Comparison of ENCODE assay signal across 34 cellular contexts in the genomic region with DNA sequence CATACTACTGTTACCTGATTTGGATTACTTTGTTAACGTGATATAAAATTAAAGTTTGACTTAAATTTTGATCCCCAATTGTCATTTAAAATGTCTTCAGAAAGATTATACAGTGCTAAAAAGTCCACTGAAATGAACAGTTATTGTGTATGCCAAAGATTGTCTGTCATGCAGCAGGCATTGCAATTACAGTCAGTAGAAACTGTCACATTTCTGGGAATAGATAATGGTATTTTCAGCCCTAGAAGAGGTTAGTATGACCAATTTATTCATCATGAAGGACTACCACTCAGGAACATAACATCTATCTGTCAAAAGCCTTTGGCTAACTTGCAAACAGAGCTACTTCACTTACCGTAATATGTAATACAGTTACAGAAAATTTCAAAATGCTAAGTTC.
"Had no signal": no experiment of that assay in that cellular context is flagged by ENCODE, and none has a peak within 500 bp of the region (broad histone marks: within the 10 kb centered on the region; RNA-seq: fewer than 3 reads in every experiment).

No MANE protein-coding gene starts in this region.

- DNase-seq: Karpas-422, Kasumi-1, MG63, MM.1S, MV-4-11, NCI-H1048, NCI-H1092, NCI-H1092 treated with DMSO at 0.1 percent for 48 hours, NCI-H1105, NCI-H1105 treated with DMSO at 0.1 percent for 48 hours, NCI-H1417, NCI-H1417 treated with DMSO at 0.1 percent for 48 hours, NCI-H1436, NCI-H1436 treated with DMSO at 0.1 percent for 48 hours, NCI-H146, NCI-H1694, NCI-H1694 treated with DMSO at 0.1 percent for 48 hours, NCI-H187, NCI-H187 treated with DMSO at 0.1 percent for 48 hours, NCI-H1930, NCI-H2029, NCI-H2029 treated with DMSO at 0.1 percent for 48 hours, NCI-H2081, NCI-H2081 treated with DMSO at 0.1 percent for 48 hours, NCI-H2107, NCI-H2171, NCI-H2171 treated with DMSO at 0.1 percent for 48 hours, NCI-H2227 treated with DMSO at 0.1 percent for 48 hours, NCI-H226, NCI-H345, NCI-H446, NCI-H446 treated with DMSO at 0.1 percent for 48 hours, NCI-H510A had no signal

- H3K9me3 ChIP-seq: MG63 had no signal

- H3K4me3 ChIP-seq: MG63 had no signal

- H3K27me3 ChIP-seq: MG63 had no signal

- H3K4me2 ChIP-seq: KMS-11 had no signal

- H3K9ac ChIP-seq: KMS-11 had no signal

- H3K27ac ChIP-seq: KMS-11 had no signal

- H3K36me3 ChIP-seq: MG63 had no signal
